ENCODE assay signal across 12 cellular contexts in the genomic region with DNA sequence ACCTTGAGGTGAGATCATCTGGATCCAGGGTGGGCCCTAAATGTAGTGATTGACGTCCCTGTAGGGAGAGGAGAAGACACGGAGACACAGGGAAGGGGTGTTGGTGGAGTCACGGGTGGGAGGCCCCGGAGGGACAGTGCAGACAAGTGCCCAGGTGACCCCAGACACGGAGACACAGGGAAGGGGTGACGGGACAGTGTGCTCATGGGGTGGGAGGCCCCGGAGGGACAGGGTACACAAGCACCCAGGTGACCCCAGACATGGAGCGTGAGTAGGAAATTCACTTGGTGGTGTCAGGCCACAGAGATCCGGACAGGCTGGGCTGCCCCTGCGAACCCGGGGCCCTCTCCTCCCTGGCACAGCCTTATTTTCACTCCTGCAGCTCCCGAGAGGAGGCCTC.
"Had no signal": no experiment of that assay in that cellular context is flagged by ENCODE, and none has a peak within 500 bp of the region (broad histone marks: within the 10 kb centered on the region; RNA-seq: fewer than 3 reads in every experiment).

No MANE protein-coding gene starts in this region.

- H3K4me1 ChIP-seq: esophagus muscularis mucosa, psoas muscle, tibial artery, vagina had no signal

- H3K27me3 ChIP-seq: vagina had no signal

- H3K36me3 ChIP-seq: esophagus muscularis mucosa, tibial artery, vagina, WERI-Rb-1 had no signal

- DNase-seq: activated CD4-positive, alpha-beta T cell treated with anti-CD3 and anti-CD28 coated beads, Interleukin-2, amount 50 U/mL, for 4 hours; activated gamma-delta T cell treated with Interleukin-2 at 50 U/mL for 16 hours; cortex of kidney; immature natural killer cell; psoas muscle; right cardiac atrium; small intestine; stimulated activated CD4-positive, alpha-beta T cell treated with anti-CD3 and anti-CD28 coated beads, Interleukin-4, amount 100 ng/mL, for 1 hour had no signal

- H3K9me3 ChIP-seq: esophagus muscularis mucosa, psoas muscle, tibial artery, vagina had no signal

- H3K4me3 ChIP-seq: esophagus muscularis mucosa, psoas muscle, tibial artery, vagina had no signal

- H3K27ac ChIP-seq: esophagus muscularis mucosa, psoas muscle, tibial artery, vagina, WERI-Rb-1 had no signal

- ATAC-seq: psoas muscle had no signal
